ENCODE assay signal across 17 cellular contexts in the genomic region with DNA sequence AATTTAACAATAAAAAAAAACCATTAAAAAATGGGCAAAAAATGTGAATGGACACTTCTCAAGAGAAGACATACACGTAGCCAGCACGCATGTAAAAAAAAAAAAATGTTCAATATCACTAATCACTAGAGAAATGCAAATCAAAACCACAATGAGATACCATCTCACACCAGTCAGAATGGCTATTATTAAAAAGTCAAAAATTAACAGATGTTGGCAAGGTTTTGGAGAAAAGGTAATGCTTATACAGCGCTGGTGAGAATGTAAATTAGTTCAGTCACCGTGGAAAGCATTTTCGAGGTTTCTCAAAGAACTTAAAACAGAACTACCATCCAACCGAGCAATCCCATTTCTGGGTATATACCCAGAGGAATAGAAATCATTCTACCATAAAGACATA.
DNase-seq lines count a peak whose midpoint lies in the region; ATAC-seq and FAIRE-seq lines count a peak whose summit lies in the region.
"Had no signal": no experiment of that assay in that cellular context is flagged by ENCODE, and none has a peak within 500 bp of the region (broad histone marks: within the 10 kb centered on the region; RNA-seq: fewer than 3 reads in every experiment).

No MANE protein-coding gene starts in this region.

- peak; percentile 12 for FAIRE-seq in GM18507 (lab: Jason Lieb, UNC)

- no peaks in the 10 kb centered on the region for H3K36me3 ChIP-seq in HAP-1 (replicated peaks)
- H3K36me3 ChIP-seq: WERI-Rb-1 had no signal

- ATAC-seq in GM19467 (IDR thresholded peaks at IDR 0.05; ENCODE audit: unreplicated experiment) (peak; percentile 65), HG02840 (IDR thresholded peaks at IDR 0.05; ENCODE audit: low FRiP score, unreplicated experiment) (peak; percentile 57), HG03558 (IDR thresholded peaks at IDR 0.05; ENCODE audit: extremely low read depth, unreplicated experiment) (peak; percentile 61), HG03571 (IDR thresholded peaks at IDR 0.05; ENCODE audit: unreplicated experiment) (no peak)

- H3K27me3 ChIP-seq in HAP-1 (ENCODE audit: low read depth) = no peaks in the 10 kb centered on the region
- H3K27me3 ChIP-seq: testis had no signal

- in situ Hi-C loops in HAP-1 (cut with MboI; ENCODE audit: low sequenced_read_pairs) = no loop called here

- H3K4me3 ChIP-seq in HAP-1 = no peak overlapping the region
- H3K4me3 ChIP-seq: testis had no signal

- DNase-seq in GM18507 (ENCODE audit: extremely low spot score, insufficient read length, low read depth) = no peak
- DNase-seq in HAP-1 (ENCODE audit: low spot score in 2 of 2) = no peak
- no peak for DNase-seq in NK-92 (lab: John Stamatoyannopoulos, UW; ENCODE audit: unreplicated experiment)
- no peak for DNase-seq in activated effector memory CD4-positive, alpha-beta T cell treated with Interleukin-2 at 50 U/mL for 16 hours
- DNase-seq: ACHN; CD8-positive, alpha-beta memory T cell; cortex of kidney; EL; HFFc6; NCI-H2029; NCI-H524 treated with DMSO at 0.1 percent for 48 hours; testis; WERI-Rb-1 had no signal

- H3K9me3 ChIP-seq in HAP-1 = no peaks in the 10 kb centered on the region
- H3K9me3 ChIP-seq: testis had no signal

- no peaks in the 10 kb centered on the region for H3K4me1 ChIP-seq in HAP-1
- H3K4me1 ChIP-seq: testis had no signal
